ENCODE assay signal across 7 cellular contexts in genomic region chr5:168578506-168579205, GRCh38. TPM values are rescaled to one million over a fixed set of nuclear protein-coding genes. Genes with fewer than 3 reads are reported as not detected.
DNase-seq lines count a peak whose midpoint lies in the region; ATAC-seq and TF ChIP-seq lines count a peak whose summit lies in the region.

No MANE protein-coding gene starts in this region.

- peak overlapping the region; percentile 85 for H3K27ac Mint-ChIP-seq in activated CD8-positive, alpha-beta T cell treated with anti-CD3 and anti-CD28 coated beads, Interleukin-2, amount 10 ng/mL, durations not matched to agents 7 days and 5 days

- no peaks in the 10 kb centered on the region for H3K27me3 Mint-ChIP-seq in activated CD8-positive, alpha-beta T cell treated with anti-CD3 and anti-CD28 coated beads, Interleukin-2, amount 10 ng/mL, durations not matched to agents 7 days and 5 days (ENCODE audit: low read depth)

- no peaks in the 10 kb centered on the region for H3K36me3 ChIP-seq in cardiac muscle cell

- POLR2A ChIA-PET in activated CD8-positive, alpha-beta T cell treated with anti-CD3 and anti-CD28 coated beads, Interleukin-2, amount 10 ng/mL, durations not matched to agents 7 days and 5 days (lab: Charles Lee), result interaction anchor here (1.3 kb wide), 1 partner anchor 92 kb away, joined by 6 read pairs; no protein-coding TSS in a partner anchor

- H3K27ac ChIP-seq in cardiac muscle cell, result peak overlapping the region; percentile 93

- CTCF ChIA-PET in activated CD8-positive, alpha-beta T cell treated with anti-CD3 and anti-CD28 coated beads, Interleukin-2, amount 10 ng/mL, durations not matched to agents 7 days and 5 days (lab: Charles Lee), result no interaction called here

- peaks cover 7% of the 10 kb centered on the region for H3K4me1 ChIP-seq in cardiac muscle cell (ENCODE audit: low read depth)

- DNase-seq in HuH-7.5 (ENCODE audit: low spot score) (peak; percentile 54), cardiac muscle cell (ENCODE audit: low read depth in 1 of 2, low spot score in 1 of 2) (no peak), putamen (ENCODE audit: low spot score) (peak; percentile 67)
- no peak for DNase-seq in activated CD8-positive, alpha-beta T cell treated with anti-CD3 and anti-CD28 coated beads, Interleukin-2, amount 10 ng/mL, durations not matched to agents 7 days and 5 days
- DNase-seq in stimulated activated CD4-positive, alpha-beta T cell treated with anti-CD3 and anti-CD28 coated beads, Interleukin-15, amount 100 ng/mL, for 24 hours, result no peak

- H3K9me3 ChIP-seq in cardiac muscle cell (ENCODE audit: low read depth), result no peaks in the 10 kb centered on the region

- H3K36me3 Mint-ChIP-seq in activated CD8-positive, alpha-beta T cell treated with anti-CD3 and anti-CD28 coated beads, Interleukin-2, amount 10 ng/mL, durations not matched to agents 7 days and 5 days (ENCODE audit: low read depth), result peaks cover 33% of the 10 kb centered on the region

- peak; percentile 1 for TF ChIP-seq CTCF in cardiac muscle cell (IDR thresholded peaks at IDR 0.05; ENCODE audit: low read depth, low read length)

- H3K4me1 Mint-ChIP-seq in activated CD8-positive, alpha-beta T cell treated with anti-CD3 and anti-CD28 coated beads, Interleukin-2, amount 10 ng/mL, durations not matched to agents 7 days and 5 days (ENCODE audit: low read depth), result peaks cover 36% of the 10 kb centered on the region

- H3K4me3 Mint-ChIP-seq in activated CD8-positive, alpha-beta T cell treated with anti-CD3 and anti-CD28 coated beads, Interleukin-2, amount 10 ng/mL, durations not matched to agents 7 days and 5 days, result peak overlapping the region; percentile 92

- H3K4me3 ChIP-seq in GM08714 (ENCODE audit: low read length) (peak overlapping the region; percentile 99), cardiac muscle cell (peak overlapping the region; percentile 71)

- no peaks in the 10 kb centered on the region for H3K27me3 ChIP-seq in cardiac muscle cell

- peaks cover 6% of the 10 kb centered on the region for H3K9me3 Mint-ChIP-seq in activated CD8-positive, alpha-beta T cell treated with anti-CD3 and anti-CD28 coated beads, Interleukin-2, amount 10 ng/mL, durations not matched to agents 7 days and 5 days (ENCODE audit: insufficient read depth)

- ATAC-seq in GM21528 (IDR thresholded peaks at IDR 0.05; ENCODE audit: low FRiP score, unreplicated experiment), result peak; percentile 16
- no peak for ATAC-seq in activated CD8-positive, alpha-beta T cell treated with anti-CD3 and anti-CD28 coated beads, Interleukin-2, amount 10 ng/mL, durations not matched to agents 7 days and 5 days

RNA-seq across cellular contexts. Expression of gene PANK3, which starts 0.5 kb away (rescaled TPM):
- total RNA-seq in activated CD8-positive, alpha-beta T cell treated with anti-CD3 and anti-CD28 coated beads, Interleukin-2, amount 10 ng/mL, durations not matched to agents 7 days and 5 days, result 10 to 100 TPM; 57.4 to 73.0 TPM
- 40.7 and 57.7 TPM in 2 replicates for total RNA-seq in cardiac muscle cell
- 14.5 and 23.0 TPM in 2 replicates for polyA plus RNA-seq in cardiac muscle cell

RNA-seq across cellular contexts. Expression of gene FBLL1, which starts 49.6 kb away (rescaled TPM):
- under 1 TPM; 0.21 to 0.37 TPM for total RNA-seq in activated CD8-positive, alpha-beta T cell treated with anti-CD3 and anti-CD28 coated beads, Interleukin-2, amount 10 ng/mL, durations not matched to agents 7 days and 5 days
- total RNA-seq in cardiac muscle cell, result 0.63 and 1.2 TPM in 2 replicates
- polyA plus RNA-seq in cardiac muscle cell, result 0.15 TPM in 1 of 2 replicates, not detected in the other

Comparison
In these comparisons a context has a peak if more than half of its experiments do, and no peak if none do; other contexts are left out.
1. DNase-seq: peak in HuH-7.5 (single experiment) and putamen (single experiment); none in activated CD8-positive, alpha-beta T cell treated with anti-CD3 and anti-CD28 coated beads, Interleukin-2, amount 10 ng/mL, durations not matched to agents 7 days and 5 days (single experiment), cardiac muscle cell (0 of 2) and stimulated activated CD4-positive, alpha-beta T cell treated with anti-CD3 and anti-CD28 coated beads, Interleukin-15, amount 100 ng/mL, for 24 hours (single experiment).